In the genomic region with DNA sequence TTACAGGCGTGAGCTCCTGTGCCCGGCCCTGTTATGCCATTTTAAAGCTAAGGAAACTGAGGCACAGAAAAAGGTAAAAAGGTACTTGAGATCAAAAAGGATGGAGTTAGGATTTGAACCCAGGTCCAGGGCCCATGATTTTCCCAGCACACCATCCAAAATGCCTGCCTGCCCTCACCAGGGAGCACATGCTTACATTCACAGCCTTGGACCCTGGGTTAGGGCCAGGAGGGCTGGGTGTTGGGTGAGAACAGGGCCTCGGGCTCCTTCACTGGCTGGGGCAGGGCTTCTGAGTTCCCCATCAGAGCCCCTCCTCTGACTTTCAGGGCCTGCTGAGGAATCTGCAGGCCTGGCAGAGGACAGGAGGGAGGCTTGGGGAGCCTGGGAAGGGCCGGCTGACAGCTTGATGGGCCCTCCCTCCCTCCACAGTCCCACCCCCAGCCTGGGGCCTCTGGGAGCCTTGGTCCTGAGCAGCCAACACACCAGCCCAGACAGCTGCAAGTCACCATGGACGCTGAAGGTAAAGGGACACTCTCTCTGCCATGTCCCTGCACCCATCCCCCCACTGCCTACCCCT, we compare ENCODE assay signal across 1 cellular context.
TF ChIP-seq lines count a peak whose summit lies in the region.

A gene (plus strand): TSS at position 490 of the 577 bp plus-strand sequence. CDS start 18 bp downstream, at position 508.

TF ChIP-seq in HepG2, 621 proteins besides CTCF, POLR2A, EP300 and RAD21 (continued from another document and continues in another):
- no peak for TF ChIP-seq ZNF282 (IDR thresholded peaks at IDR 0.05; ENCODE audit: partially characterized antibody)
- TF ChIP-seq ZMYM3 (CRISPR knock-in tag; IDR thresholded peaks at IDR 0.05): peak; percentile 93; the same call in 1 of the 2 replicates
- TF ChIP-seq, protein P1, sequence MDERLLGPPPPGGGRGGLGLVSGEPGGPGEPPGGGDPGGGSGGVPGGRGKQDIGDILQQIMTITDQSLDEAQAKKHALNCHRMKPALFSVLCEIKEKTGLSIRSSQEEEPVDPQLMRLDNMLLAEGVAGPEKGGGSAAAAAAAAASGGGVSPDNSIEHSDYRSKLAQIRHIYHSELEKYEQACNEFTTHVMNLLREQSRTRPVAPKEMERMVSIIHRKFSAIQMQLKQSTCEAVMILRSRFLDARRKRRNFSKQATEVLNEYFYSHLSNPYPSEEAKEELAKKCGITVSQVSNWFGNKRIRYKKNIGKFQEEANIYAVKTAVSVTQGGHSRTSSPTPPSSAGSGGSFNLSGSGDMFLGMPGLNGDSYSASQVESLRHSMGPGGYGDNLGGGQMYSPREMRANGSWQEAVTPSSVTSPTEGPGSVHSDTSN (CRISPR knock-in tag; IDR thresholded peaks at IDR 0.05): peak; percentile 64
- TF ChIP-seq SP1 (IDR thresholded peaks at IDR 0.05): no peak
- TF ChIP-seq SP1 (CRISPR knock-in tag; IDR thresholded peaks at IDR 0.05): peak; percentile 19
- no peak for TF ChIP-seq ZNF790 (CRISPR knock-in tag; IDR thresholded peaks at IDR 0.05; ENCODE audit: borderline replicate concordance)
- TF ChIP-seq, protein P2, sequence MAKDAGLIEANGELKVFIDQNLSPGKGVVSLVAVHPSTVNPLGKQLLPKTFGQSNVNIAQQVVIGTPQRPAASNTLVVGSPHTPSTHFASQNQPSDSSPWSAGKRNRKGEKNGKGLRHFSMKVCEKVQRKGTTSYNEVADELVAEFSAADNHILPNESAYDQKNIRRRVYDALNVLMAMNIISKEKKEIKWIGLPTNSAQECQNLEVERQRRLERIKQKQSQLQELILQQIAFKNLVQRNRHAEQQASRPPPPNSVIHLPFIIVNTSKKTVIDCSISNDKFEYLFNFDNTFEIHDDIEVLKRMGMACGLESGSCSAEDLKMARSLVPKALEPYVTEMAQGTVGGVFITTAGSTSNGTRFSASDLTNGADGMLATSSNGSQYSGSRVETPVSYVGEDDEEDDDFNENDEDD (CRISPR knock-in tag; IDR thresholded peaks at IDR 0.05; ENCODE audit: borderline replicate concordance): no peak; the same call in none of the 2 replicates
- TF ChIP-seq ZMYM4 (CRISPR knock-in tag; IDR thresholded peaks at IDR 0.05): no peak
- no peak for TF ChIP-seq ZNF75D (CRISPR knock-in tag; IDR thresholded peaks at IDR 0.05; ENCODE audit: borderline replicate concordance)
- no peak for TF ChIP-seq PAWR (CRISPR knock-in tag; IDR thresholded peaks at IDR 0.05; ENCODE audit: borderline replicate concordance)
- no peak for TF ChIP-seq HCFC1 (IDR thresholded peaks at IDR 0.05; ENCODE audit: low read depth, low read length)
- no peak; the same call in 1 of the 2 replicates for TF ChIP-seq YEATS4 (CRISPR knock-in tag; IDR thresholded peaks at IDR 0.05; ENCODE audit: borderline replicate concordance)
- no peak for TF ChIP-seq SIN3B (IDR thresholded peaks at IDR 0.05; ENCODE audit: low read length)
- TF ChIP-seq SMAD1 (CRISPR knock-in tag; IDR thresholded peaks at IDR 0.05; ENCODE audit: borderline replicate concordance, low read depth): no peak
- no peak for TF ChIP-seq ZNF383 (CRISPR knock-in tag; IDR thresholded peaks at IDR 0.05; ENCODE audit: borderline replicate concordance)
- TF ChIP-seq ZSCAN12 (CRISPR knock-in tag; IDR thresholded peaks at IDR 0.05): no peak
- TF ChIP-seq TP53 (CRISPR knock-in tag; conservative IDR thresholded peaks at IDR 0.05): no peak
- TF ChIP-seq, protein P3, sequence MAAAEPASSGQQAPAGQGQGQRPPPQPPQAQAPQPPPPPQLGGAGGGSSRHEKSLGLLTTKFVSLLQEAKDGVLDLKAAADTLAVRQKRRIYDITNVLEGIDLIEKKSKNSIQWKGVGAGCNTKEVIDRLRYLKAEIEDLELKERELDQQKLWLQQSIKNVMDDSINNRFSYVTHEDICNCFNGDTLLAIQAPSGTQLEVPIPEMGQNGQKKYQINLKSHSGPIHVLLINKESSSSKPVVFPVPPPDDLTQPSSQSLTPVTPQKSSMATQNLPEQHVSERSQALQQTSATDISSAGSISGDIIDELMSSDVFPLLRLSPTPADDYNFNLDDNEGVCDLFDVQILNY (CRISPR knock-in tag; conservative IDR thresholded peaks at IDR 0.05): no peak
- no peak for TF ChIP-seq CBFB (CRISPR knock-in tag; IDR thresholded peaks at IDR 0.05)
- TF ChIP-seq ARHGAP35 (CRISPR knock-in tag; IDR thresholded peaks at IDR 0.05; ENCODE audit: borderline replicate concordance): no peak
- no peak for TF ChIP-seq PLRG1 (conservative IDR thresholded peaks at IDR 0.05)
- no peak for TF ChIP-seq EED (CRISPR knock-in tag; IDR thresholded peaks at IDR 0.05)
- peak; percentile 43; the same call in 1 of the 2 replicates for TF ChIP-seq ERF (CRISPR knock-in tag; IDR thresholded peaks at IDR 0.05)
- peak; percentile 51; the same call in 1 of the 2 replicates for TF ChIP-seq HNRNPL (IDR thresholded peaks at IDR 0.05; ENCODE audit: low read depth, low read length)
- no peak for TF ChIP-seq ZBTB42 (CRISPR knock-in tag; IDR thresholded peaks at IDR 0.05)
- TF ChIP-seq, protein P4, sequence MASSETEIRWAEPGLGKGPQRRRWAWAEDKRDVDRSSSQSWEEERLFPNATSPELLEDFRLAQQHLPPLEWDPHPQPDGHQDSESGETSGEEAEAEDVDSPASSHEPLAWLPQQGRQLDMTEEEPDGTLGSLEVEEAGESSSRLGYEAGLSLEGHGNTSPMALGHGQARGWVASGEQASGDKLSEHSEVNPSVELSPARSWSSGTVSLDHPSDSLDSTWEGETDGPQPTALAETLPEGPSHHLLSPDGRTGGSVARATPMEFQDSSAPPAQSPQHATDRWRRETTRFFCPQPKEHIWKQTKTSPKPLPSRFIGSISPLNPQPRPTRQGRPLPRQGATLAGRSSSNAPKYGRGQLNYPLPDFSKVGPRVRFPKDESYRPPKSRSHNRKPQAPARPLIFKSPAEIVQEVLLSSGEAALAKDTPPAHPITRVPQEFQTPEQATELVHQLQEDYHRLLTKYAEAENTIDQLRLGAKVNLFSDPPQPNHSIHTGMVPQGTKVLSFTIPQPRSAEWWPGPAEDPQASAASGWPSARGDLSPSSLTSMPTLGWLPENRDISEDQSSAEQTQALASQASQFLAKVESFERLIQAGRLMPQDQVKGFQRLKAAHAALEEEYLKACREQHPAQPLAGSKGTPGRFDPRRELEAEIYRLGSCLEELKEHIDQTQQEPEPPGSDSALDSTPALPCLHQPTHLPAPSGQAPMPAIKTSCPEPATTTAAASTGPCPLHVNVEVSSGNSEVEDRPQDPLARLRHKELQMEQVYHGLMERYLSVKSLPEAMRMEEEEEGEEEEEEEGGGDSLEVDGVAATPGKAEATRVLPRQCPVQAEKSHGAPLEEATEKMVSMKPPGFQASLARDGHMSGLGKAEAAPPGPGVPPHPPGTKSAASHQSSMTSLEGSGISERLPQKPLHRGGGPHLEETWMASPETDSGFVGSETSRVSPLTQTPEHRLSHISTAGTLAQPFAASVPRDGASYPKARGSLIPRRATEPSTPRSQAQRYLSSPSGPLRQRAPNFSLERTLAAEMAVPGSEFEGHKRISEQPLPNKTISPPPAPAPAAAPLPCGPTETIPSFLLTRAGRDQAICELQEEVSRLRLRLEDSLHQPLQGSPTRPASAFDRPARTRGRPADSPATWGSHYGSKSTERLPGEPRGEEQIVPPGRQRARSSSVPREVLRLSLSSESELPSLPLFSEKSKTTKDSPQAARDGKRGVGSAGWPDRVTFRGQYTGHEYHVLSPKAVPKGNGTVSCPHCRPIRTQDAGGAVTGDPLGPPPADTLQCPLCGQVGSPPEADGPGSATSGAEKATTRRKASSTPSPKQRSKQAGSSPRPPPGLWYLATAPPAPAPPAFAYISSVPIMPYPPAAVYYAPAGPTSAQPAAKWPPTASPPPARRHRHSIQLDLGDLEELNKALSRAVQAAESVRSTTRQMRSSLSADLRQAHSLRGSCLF (CRISPR knock-in tag; IDR thresholded peaks at IDR 0.05; ENCODE audit: borderline replicate concordance): no peak
- TF ChIP-seq NFIC (IDR thresholded peaks at IDR 0.05; ENCODE audit: low read length): no peak
- TF ChIP-seq, protein P5, sequence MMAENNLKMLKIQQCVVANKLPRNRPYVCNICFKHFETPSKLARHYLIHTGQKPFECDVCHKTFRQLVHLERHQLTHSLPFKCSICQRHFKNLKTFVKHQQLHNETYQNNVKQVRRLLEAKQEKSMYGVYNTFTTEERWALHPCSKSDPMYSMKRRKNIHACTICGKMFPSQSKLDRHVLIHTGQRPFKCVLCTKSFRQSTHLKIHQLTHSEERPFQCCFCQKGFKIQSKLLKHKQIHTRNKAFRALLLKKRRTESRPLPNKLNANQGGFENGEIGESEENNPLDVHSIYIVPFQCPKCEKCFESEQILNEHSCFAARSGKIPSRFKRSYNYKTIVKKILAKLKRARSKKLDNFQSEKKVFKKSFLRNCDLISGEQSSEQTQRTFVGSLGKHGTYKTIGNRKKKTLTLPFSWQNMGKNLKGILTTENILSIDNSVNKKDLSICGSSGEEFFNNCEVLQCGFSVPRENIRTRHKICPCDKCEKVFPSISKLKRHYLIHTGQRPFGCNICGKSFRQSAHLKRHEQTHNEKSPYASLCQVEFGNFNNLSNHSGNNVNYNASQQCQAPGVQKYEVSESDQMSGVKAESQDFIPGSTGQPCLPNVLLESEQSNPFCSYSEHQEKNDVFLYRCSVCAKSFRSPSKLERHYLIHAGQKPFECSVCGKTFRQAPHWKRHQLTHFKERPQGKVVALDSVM (CRISPR knock-in tag; IDR thresholded peaks at IDR 0.05): no peak
- no peak for TF ChIP-seq ZNF556 (CRISPR knock-in tag; IDR thresholded peaks at IDR 0.05; ENCODE audit: borderline replicate concordance)
- TF ChIP-seq NFKBIZ (CRISPR knock-in tag; IDR thresholded peaks at IDR 0.05): no peak
- TF ChIP-seq, protein P6, sequence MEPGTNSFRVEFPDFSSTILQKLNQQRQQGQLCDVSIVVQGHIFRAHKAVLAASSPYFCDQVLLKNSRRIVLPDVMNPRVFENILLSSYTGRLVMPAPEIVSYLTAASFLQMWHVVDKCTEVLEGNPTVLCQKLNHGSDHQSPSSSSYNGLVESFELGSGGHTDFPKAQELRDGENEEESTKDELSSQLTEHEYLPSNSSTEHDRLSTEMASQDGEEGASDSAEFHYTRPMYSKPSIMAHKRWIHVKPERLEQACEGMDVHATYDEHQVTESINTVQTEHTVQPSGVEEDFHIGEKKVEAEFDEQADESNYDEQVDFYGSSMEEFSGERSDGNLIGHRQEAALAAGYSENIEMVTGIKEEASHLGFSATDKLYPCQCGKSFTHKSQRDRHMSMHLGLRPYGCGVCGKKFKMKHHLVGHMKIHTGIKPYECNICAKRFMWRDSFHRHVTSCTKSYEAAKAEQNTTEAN (CRISPR knock-in tag; conservative IDR thresholded peaks at IDR 0.05): no peak
- no peak for TF ChIP-seq SIX4 (CRISPR knock-in tag; IDR thresholded peaks at IDR 0.05)
- 0 out of 2 replicates have a peak, but pooled peaks have one; percentile 37 for TF ChIP-seq MED1 (CRISPR knock-in tag; IDR thresholded peaks at IDR 0.05)
- TF ChIP-seq, protein P7, sequence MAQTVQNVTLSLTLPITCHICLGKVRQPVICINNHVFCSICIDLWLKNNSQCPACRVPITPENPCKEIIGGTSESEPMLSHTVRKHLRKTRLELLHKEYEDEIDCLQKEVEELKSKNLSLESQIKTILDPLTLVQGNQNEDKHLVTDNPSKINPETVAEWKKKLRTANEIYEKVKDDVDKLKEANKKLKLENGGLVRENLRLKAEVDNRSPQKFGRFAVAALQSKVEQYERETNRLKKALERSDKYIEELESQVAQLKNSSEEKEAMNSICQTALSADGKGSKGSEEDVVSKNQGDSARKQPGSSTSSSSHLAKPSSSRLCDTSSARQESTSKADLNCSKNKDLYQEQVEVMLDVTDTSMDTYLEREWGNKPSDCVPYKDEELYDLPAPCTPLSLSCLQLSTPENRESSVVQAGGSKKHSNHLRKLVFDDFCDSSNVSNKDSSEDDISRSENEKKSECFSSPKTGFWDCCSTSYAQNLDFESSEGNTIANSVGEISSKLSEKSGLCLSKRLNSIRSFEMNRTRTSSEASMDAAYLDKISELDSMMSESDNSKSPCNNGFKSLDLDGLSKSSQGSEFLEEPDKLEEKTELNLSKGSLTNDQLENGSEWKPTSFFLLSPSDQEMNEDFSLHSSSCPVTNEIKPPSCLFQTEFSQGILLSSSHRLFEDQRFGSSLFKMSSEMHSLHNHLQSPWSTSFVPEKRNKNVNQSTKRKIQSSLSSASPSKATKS (CRISPR knock-in tag; IDR thresholded peaks at IDR 0.05): no peak
- no peak for TF ChIP-seq RFX5 (IDR thresholded peaks at IDR 0.05; ENCODE audit: low read depth, low read length)
- TF ChIP-seq ZNF703 (CRISPR knock-in tag; IDR thresholded peaks at IDR 0.05; ENCODE audit: borderline replicate concordance): no peak
- no peak for TF ChIP-seq FOXC1 (CRISPR knock-in tag; IDR thresholded peaks at IDR 0.05; ENCODE audit: borderline replicate concordance)
- TF ChIP-seq, protein P8, sequence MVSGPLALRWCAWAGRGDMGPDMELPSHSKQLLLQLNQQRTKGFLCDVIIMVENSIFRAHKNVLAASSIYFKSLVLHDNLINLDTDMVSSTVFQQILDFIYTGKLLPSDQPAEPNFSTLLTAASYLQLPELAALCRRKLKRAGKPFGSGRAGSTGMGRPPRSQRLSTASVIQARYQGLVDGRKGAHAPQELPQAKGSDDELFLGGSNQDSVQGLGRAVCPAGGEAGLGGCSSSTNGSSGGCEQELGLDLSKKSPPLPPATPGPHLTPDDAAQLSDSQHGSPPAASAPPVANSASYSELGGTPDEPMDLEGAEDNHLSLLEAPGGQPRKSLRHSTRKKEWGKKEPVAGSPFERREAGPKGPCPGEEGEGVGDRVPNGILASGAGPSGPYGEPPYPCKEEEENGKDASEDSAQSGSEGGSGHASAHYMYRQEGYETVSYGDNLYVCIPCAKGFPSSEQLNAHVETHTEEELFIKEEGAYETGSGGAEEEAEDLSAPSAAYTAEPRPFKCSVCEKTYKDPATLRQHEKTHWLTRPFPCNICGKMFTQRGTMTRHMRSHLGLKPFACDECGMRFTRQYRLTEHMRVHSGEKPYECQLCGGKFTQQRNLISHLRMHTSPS (CRISPR knock-in tag; IDR thresholded peaks at IDR 0.05; ENCODE audit: low read depth): peak; percentile 43; the same call in 1 of the 2 replicates
